Comparison of ENCODE assay signal across 24 cellular contexts in the genomic region with DNA sequence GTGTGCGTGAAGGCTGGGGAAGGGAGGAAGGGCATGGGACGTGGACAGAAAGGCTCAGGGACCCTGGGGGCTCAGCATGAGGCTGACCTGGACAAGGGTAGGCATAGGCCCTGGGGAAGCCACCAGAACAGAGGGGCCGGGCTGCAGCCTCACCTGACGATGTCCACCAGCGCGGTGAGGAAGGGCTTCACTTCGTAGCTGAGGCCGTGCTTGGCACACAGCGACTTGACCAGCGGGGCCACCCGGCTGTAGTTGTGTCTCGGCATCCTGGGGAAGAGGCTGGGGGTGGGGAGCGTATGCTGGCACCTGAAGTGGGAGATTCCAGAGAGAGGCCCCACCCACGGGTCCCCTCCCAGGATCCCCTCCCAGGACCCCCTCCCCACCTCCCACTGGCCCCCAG. TPM values are rescaled to one million over a fixed set of nuclear protein-coding genes. Genes with fewer than 3 reads are reported as not detected.
DNase-seq lines count a peak whose midpoint lies in the region; ATAC-seq, FAIRE-seq and TF ChIP-seq lines count a peak whose summit lies in the region.
"Had no signal": no experiment of that assay in that cellular context is flagged by ENCODE, and none has a peak within 500 bp of the region (broad histone marks: within the 10 kb centered on the region; RNA-seq: fewer than 3 reads in every experiment).

No MANE protein-coding gene starts in this region.

- intact Hi-C loops in A673 (cut with micrococcal nuclease; ENCODE audit: unreplicated experiment): loop anchor here (10.0 kb wide), 1 partner anchor 439 kb away; no protein-coding TSS in a partner anchor

- H2BK20ac ChIP-seq in H1 (ENCODE audit: low read length): no peak overlapping the region

- peaks cover 34% of the 10 kb centered on the region for H3K4me1 Mint-ChIP-seq in GM23338
- peaks cover 4% of the 10 kb centered on the region for H3K4me1 Mint-ChIP-seq in T-helper 2 cell treated with Interferon-gamma antibody and Interleukin-4, amounts not matched to agents 5 μg/mL and 100 μg/mL, for 36 hours (ENCODE audit: low read depth)

- H4K91ac ChIP-seq in H1 (replicated peaks; ENCODE audit: insufficient read length, low read length) (no peak overlapping the region), neuronal stem cell (ENCODE audit: low read depth, low read length, poor library complexity) (no peak overlapping the region)

- H3K79me1 ChIP-seq in H1 (ENCODE audit: low read depth, low read length): no peaks in the 10 kb centered on the region
- H3K79me1 ChIP-seq in neuronal stem cell (ENCODE audit: low read depth, low read length): peaks cover 6% of the 10 kb centered on the region

- CTCF ChIA-PET in H1 (lab: Charles Lee; ENCODE audit: partially characterized antibody) (interaction anchor here (0.5 to 10.9 kb wide), 8 partner anchors 8 to 743 kb away, joined by 3 to 172 read pairs (median 4); no protein-coding TSS in a partner anchor), A673 (lab: Charles Lee) (no interaction called here)

- no peak for TF ChIP-seq RAD21 in H1 (IDR thresholded peaks at IDR 0.05 in 1 of 2, conservative IDR thresholded peaks at IDR 0.05 in 1 of 2; ENCODE audit: low read depth in 2 of 2, low read length in 2 of 2)

- H3K27ac ChIP-seq in GM23338 (ENCODE audit: low read depth) (peak overlapping the region; percentile 45; the same call in 1 of the 2 replicates), OCI-LY1 (ENCODE audit: low read depth, low read length, poor library complexity, severe bottlenecking) (peak overlapping the region; percentile 45), H1 (ENCODE audit: low read depth, low read length) (no peak overlapping the region), neuronal stem cell (replicated peaks; ENCODE audit: low read length) (no peak overlapping the region), A673 (ENCODE audit: low read depth, low read length, poor library complexity, severe bottlenecking) (no peak overlapping the region)
- H3K27ac ChIP-seq: GM23248 had no signal

- H3K9me3 ChIP-seq in OCI-LY1 (ENCODE audit: low read length): no peaks in the 10 kb centered on the region
- no peaks in the 10 kb centered on the region for H3K9me3 ChIP-seq in H1 (ENCODE audit: insufficient read depth in 2 of 2, low read depth in 1 of 2, low read length in 1 of 2)
- H3K9me3 ChIP-seq in neuronal stem cell (replicated peaks in 1 of 2; ENCODE audit: control insufficient read depth in 2 of 2, insufficient read depth in 1 of 2, low read depth in 1 of 2, low read length in 2 of 2): no peaks in the 10 kb centered on the region
- no peaks in the 10 kb centered on the region for H3K9me3 ChIP-seq in A673 (ENCODE audit: low read depth, low read length, poor library complexity, severe bottlenecking)
- H3K9me3 ChIP-seq: BE2C had no signal

- peaks cover 3% of the 10 kb centered on the region; the same call in 1 of the 3 replicates for H3K36me3 Mint-ChIP-seq in GM23338 (ENCODE audit: low read depth)
- H3K36me3 Mint-ChIP-seq in T-helper 2 cell treated with Interferon-gamma antibody and Interleukin-4, amounts not matched to agents 5 μg/mL and 100 μg/mL, for 36 hours (ENCODE audit: low read depth): no peaks in the 10 kb centered on the region
- H3K36me3 Mint-ChIP-seq: CD4-positive, CD25-positive, alpha-beta regulatory T cell; CD8-positive, alpha-beta memory T cell had no signal

- no peak overlapping the region for H3K23ac ChIP-seq in H1 (ENCODE audit: insufficient read length)
- no peak overlapping the region for H3K23ac ChIP-seq in neuronal stem cell (ENCODE audit: low read depth, low read length, poor library complexity)

- H3K79me2 ChIP-seq in GM23338 (replicated peaks; ENCODE audit: insufficient read depth): no peaks in the 10 kb centered on the region
- no peaks in the 10 kb centered on the region for H3K79me2 ChIP-seq in OCI-LY1 (ENCODE audit: insufficient read depth, low read length)
- H3K79me2 ChIP-seq in H1 (ENCODE audit: control insufficient read depth in 1 of 2, insufficient read depth in 2 of 2, low read length in 2 of 2): no peaks in the 10 kb centered on the region

- no peak overlapping the region for H2BK15ac ChIP-seq in H1 (ENCODE audit: low read length)
- no peak overlapping the region for H2BK15ac ChIP-seq in neuronal stem cell (ENCODE audit: low read length)

- peaks cover 19% of the 10 kb centered on the region for H3K27me3 Mint-ChIP-seq in GM23338 (ENCODE audit: insufficient read depth, low read depth, poor library complexity)
- no peaks in the 10 kb centered on the region for H3K27me3 Mint-ChIP-seq in T-helper 2 cell treated with Interferon-gamma antibody and Interleukin-4, amounts not matched to agents 5 μg/mL and 100 μg/mL, for 36 hours (ENCODE audit: low read depth)
- H3K27me3 Mint-ChIP-seq: IgD-negative memory B cell had no signal

- H4K20me1 ChIP-seq in GM23338 (replicated peaks; ENCODE audit: insufficient read depth) (no peaks in the 10 kb centered on the region), OCI-LY1 (ENCODE audit: insufficient read depth, low read length) (no peaks in the 10 kb centered on the region), H1 (replicated peaks in 1 of 2; ENCODE audit: control insufficient read depth in 1 of 2, insufficient read depth in 2 of 2, low read length in 2 of 2) (peaks cover 0 to 3% of the 10 kb centered on the region in 2 experiments)

- peaks cover 1% of the 10 kb centered on the region; the same call in 1 of the 2 replicates for H3F3A ChIP-seq in GM23338 (replicated peaks; ENCODE audit: low read depth)
- no peaks in the 10 kb centered on the region for H3F3A ChIP-seq in OCI-LY1 (ENCODE audit: insufficient read depth, low read length)

- H2AK5ac ChIP-seq in H1 (ENCODE audit: low read depth, low read length) (no peak overlapping the region), neuronal stem cell (ENCODE audit: low read depth, low read length) (peak overlapping the region; percentile 68)

- H3K4me1 ChIP-seq in GM23338 (ENCODE audit: insufficient read depth) (peaks cover 21% of the 10 kb centered on the region), OCI-LY1 (ENCODE audit: insufficient read depth, low read length, severe bottlenecking) (peaks cover 57% of the 10 kb centered on the region), H1 (replicated peaks in 1 of 4; ENCODE audit: control insufficient read depth in 3 of 4, insufficient read depth in 4 of 4, low read length in 3 of 4) (peaks cover 5 to 17% (median 8%) of the 10 kb centered on the region in 4 experiments; a peak in 6 of 7 replicates), neuronal stem cell (ENCODE audit: control insufficient read depth in 2 of 2, insufficient read depth in 1 of 2, low read depth in 1 of 2, low read length in 2 of 2) (peaks cover 6 to 7% of the 10 kb centered on the region in 2 donors), A673 (ENCODE audit: insufficient read depth, low read length, poor library complexity, severe bottlenecking) (peaks cover 12% of the 10 kb centered on the region)
- H3K4me1 ChIP-seq: BE2C had no signal

- no peak for DNase-seq in GM23338 (ENCODE audit: low spot score)
- DNase-seq in H1 (ENCODE audit: low read depth in 1 of 2, low spot score in 2 of 2): no peak
- no peak for DNase-seq in neuronal stem cell (ENCODE audit: low spot score)
- no peak for DNase-seq in T-helper 2 cell treated with Interferon-gamma antibody and Interleukin-4, amounts not matched to agents 5 μg/mL and 100 μg/mL, for 36 hours (ENCODE audit: low spot score)
- DNase-seq in A673 (ENCODE audit: low spot score): no peak
- DNase-seq in GOT3 (lab: John Stamatoyannopoulos, UW): no peak
- DNase-seq: 8988T; BE2C; C1 segment of cervical spinal cord; CD4-positive, CD25-positive, alpha-beta regulatory T cell; CD8-positive, alpha-beta memory T cell; COR-L47; DMS 273 treated with DMSO at 0.1 percent for 48 hours; DMS53; DND-41; EL; GM23248; H9 had no signal

- H3K27me3 ChIP-seq in GM23338 (ENCODE audit: insufficient read depth): no peaks in the 10 kb centered on the region
- H3K27me3 ChIP-seq in OCI-LY1 (ENCODE audit: insufficient read depth, low read length): no peaks in the 10 kb centered on the region
- peaks cover 0 to 11% (median 8%) of the 10 kb centered on the region in 4 experiments; a peak in 5 of 7 replicates for H3K27me3 ChIP-seq in H1 (replicated peaks in 1 of 4; ENCODE audit: control insufficient read depth in 3 of 4, extremely low read depth in 1 of 4, insufficient read depth in 3 of 4, low read length in 3 of 4)
- peaks cover 0 to 3% (median 0%) of the 10 kb centered on the region in 3 experiments for H3K27me3 ChIP-seq in neuronal stem cell (ENCODE audit: control insufficient read depth in 3 of 3, insufficient read depth in 3 of 3, low read depth in 1 of 3, low read length in 3 of 3)
- H3K27me3 ChIP-seq in A673 (replicated peaks; ENCODE audit: insufficient read depth, low read depth, low read length, poor library complexity): no peaks in the 10 kb centered on the region
- H3K27me3 ChIP-seq: BE2C had no signal

- H3K4me3 ChIP-seq in GM23338: no peak overlapping the region
- no peak overlapping the region for H3K4me3 ChIP-seq in OCI-LY1 (ENCODE audit: low read depth, low read length, poor library complexity, severe bottlenecking)
- no peak overlapping the region for H3K4me3 ChIP-seq in H1 (ENCODE audit: extremely low read depth in 1 of 4, insufficient read depth in 2 of 4, low read depth in 3 of 4, low read length in 4 of 4)
- no peak overlapping the region for H3K4me3 ChIP-seq in neuronal stem cell (ENCODE audit: low read length in 2 of 2)
- H3K4me3 ChIP-seq in A673 (ENCODE audit: low read depth, low read length, poor library complexity, severe bottlenecking): no peak overlapping the region
- H3K4me3 ChIP-seq: GM12878, GM23248 had no signal

- H3K4me2 ChIP-seq in GM23338: no peak overlapping the region
- no peak overlapping the region for H3K4me2 ChIP-seq in OCI-LY1 (ENCODE audit: low read length)
- no peak overlapping the region for H3K4me2 ChIP-seq in H1 (ENCODE audit: insufficient read depth in 1 of 2, low read depth in 2 of 2, low read length in 2 of 2)
- no peak overlapping the region for H3K4me2 ChIP-seq in neuronal stem cell (ENCODE audit: insufficient read depth, low read length, poor library complexity, severe bottlenecking)

- no peaks in the 10 kb centered on the region for H3K23me2 ChIP-seq in H1 (ENCODE audit: low read depth, low read length)

- H3K9me2 ChIP-seq in GM23338 (ENCODE audit: insufficient read depth) (no peaks in the 10 kb centered on the region), OCI-LY1 (ENCODE audit: low read depth, low read length) (no peaks in the 10 kb centered on the region)

- TF ChIP-seq POLR2A in H1 (IDR thresholded peaks at IDR 0.05; ENCODE audit: control extremely low read depth in 1 of 2, low read depth in 2 of 2, low read length in 2 of 2): no peak

- TF ChIP-seq CTCF in GM23338 (conservative IDR thresholded peaks at IDR 0.05; ENCODE audit: low read depth in 2 of 2) (no peak), OCI-LY1 (IDR thresholded peaks at IDR 0.05; ENCODE audit: low read length) (no peak), H1 (IDR thresholded peaks at IDR 0.05; ENCODE audit: control extremely low read depth in 1 of 3, insufficient read depth in 1 of 3, low read depth in 1 of 3, low read length in 3 of 3) (no peak), A673 (conservative IDR thresholded peaks at IDR 0.05; ENCODE audit: low read depth, low read length) (no peak)

- FAIRE-seq in H1 (lab: Jason Lieb, UNC): no peak
- FAIRE-seq: GM12878, GM19239, HTR-8/SVneo had no signal

- no peak overlapping the region for H4K5ac ChIP-seq in H1 (ENCODE audit: insufficient read length, low read depth, low read length)

- no peak overlapping the region for H2BK120ac ChIP-seq in H1 (replicated peaks; ENCODE audit: low read depth, low read length)
- no peak overlapping the region for H2BK120ac ChIP-seq in neuronal stem cell (ENCODE audit: low read depth, low read length)

- H4K8ac ChIP-seq in H1 (ENCODE audit: extremely low read depth, insufficient read depth, low read length): no peak overlapping the region
- no peak overlapping the region for H4K8ac ChIP-seq in neuronal stem cell (ENCODE audit: low read depth, low read length)

- H3K4ac ChIP-seq in H1 (replicated peaks; ENCODE audit: insufficient read length, low read depth, low read length): no peak overlapping the region
- H3K4ac ChIP-seq in neuronal stem cell (ENCODE audit: low read length): no peak overlapping the region

- H3K36me3 ChIP-seq in GM23338 (ENCODE audit: insufficient read depth) (no peaks in the 10 kb centered on the region; the same call in 1 of the 2 replicates), OCI-LY1 (ENCODE audit: insufficient read depth, low read length) (peaks cover 4% of the 10 kb centered on the region; the same call in 1 of the 2 replicates), H1 (ENCODE audit: control insufficient read depth in 2 of 4, insufficient read depth in 4 of 4, low read length in 3 of 4) (peaks cover 0 to 4% (median 0%) of the 10 kb centered on the region in 4 experiments; a peak in 1 of 8 replicates), neuronal stem cell (replicated peaks in 1 of 2; ENCODE audit: control insufficient read depth in 2 of 2, insufficient read depth in 2 of 2, low read length in 2 of 2) (no peaks in the 10 kb centered on the region), A673 (ENCODE audit: insufficient read depth, low read length, poor library complexity, severe bottlenecking) (no peaks in the 10 kb centered on the region)
- H3K36me3 ChIP-seq: BE2C had no signal

- H3K9ac ChIP-seq in OCI-LY1 (ENCODE audit: low read length) (no peak overlapping the region), H1 (replicated peaks in 1 of 4; ENCODE audit: extremely low read depth in 1 of 4, low read depth in 3 of 4, low read length in 3 of 4) (no peak overlapping the region), neuronal stem cell (ENCODE audit: low read depth, low read length, poor library complexity) (no peak overlapping the region)
- H3K9ac ChIP-seq: GM23248 had no signal

- H3K9me3 Mint-ChIP-seq in GM23338: no peaks in the 10 kb centered on the region
- no peaks in the 10 kb centered on the region for H3K9me3 Mint-ChIP-seq in T-helper 2 cell treated with Interferon-gamma antibody and Interleukin-4, amounts not matched to agents 5 μg/mL and 100 μg/mL, for 36 hours
- H3K9me3 Mint-ChIP-seq: CD4-positive, CD25-positive, alpha-beta regulatory T cell; CD8-positive, alpha-beta memory T cell; H9; IgD-negative memory B cell had no signal

- H2AFZ ChIP-seq in GM23338 (no peak overlapping the region), OCI-LY1 (ENCODE audit: low read length) (no peak overlapping the region), H1 (ENCODE audit: low read length) (no peak overlapping the region), neuronal stem cell (ENCODE audit: low read length) (no peak overlapping the region)
- H2AFZ ChIP-seq: GM23248 had no signal

- ATAC-seq in GM23338: no peak
- ATAC-seq in GM19328 (IDR thresholded peaks at IDR 0.05; ENCODE audit: unreplicated experiment): no peak
- ATAC-seq: GM12878 had no signal

- TF ChIP-seq EP300 in H1 (IDR thresholded peaks at IDR 0.05; ENCODE audit: borderline replicate concordance in 1 of 2, low read depth in 2 of 2, low read length in 2 of 2): no peak

- H3K14ac ChIP-seq in H1 (ENCODE audit: insufficient read length) (no peak overlapping the region), neuronal stem cell (ENCODE audit: low read length) (no peak overlapping the region)

- no peak overlapping the region for H3K4me3 Mint-ChIP-seq in GM23338
- H3K4me3 Mint-ChIP-seq in T-helper 2 cell treated with Interferon-gamma antibody and Interleukin-4, amounts not matched to agents 5 μg/mL and 100 μg/mL, for 36 hours: no peak overlapping the region
- H3K4me3 Mint-ChIP-seq: CD4-positive, CD25-positive, alpha-beta regulatory T cell; CD8-positive, alpha-beta memory T cell; H9 had no signal

- 0 out of 2 replicates have a peak overlapping the region, but pooled peaks have one; percentile 49 for H2BK5ac ChIP-seq in H1 (ENCODE audit: low read depth, low read length)
- H2BK5ac ChIP-seq in neuronal stem cell (ENCODE audit: low read length): no peak overlapping the region

- 92% methylated on average over 13 of the region's 14 CpGs; no CpG with 5 or more reads in 1 of the 2 experiments for WGBS in H1 (ENCODE audit: extremely low coverage in 1 of 2, insufficient coverage in 1 of 2, insufficient read length in 1 of 2, insufficient replicate concordance in 2 of 2, low coverage in 1 of 2, low lambda C conversion rate in 2 of 2, missing lambda C conversion rate in 1 of 2), 2 experiments
- WGBS in neuronal stem cell (ENCODE audit: extremely low coverage in 2 of 2, insufficient read length in 2 of 2, insufficient replicate concordance in 1 of 2), 2 donors: no CpG with 5 or more reads among the region's 14 CpGs

- no peak overlapping the region for H3K56ac ChIP-seq in H1 (replicated peaks; ENCODE audit: insufficient read length, low read depth, low read length)

- POLR2A ChIA-PET in H1 (lab: Charles Lee; ENCODE audit: partially characterized antibody): interaction anchor here (0.9 to 3.1 kb wide), 3 partner anchors 9 to 90 kb away, joined by 3 to 15 read pairs (median 3); no protein-coding TSS in a partner anchor
- POLR2A ChIA-PET in A673 (lab: Charles Lee; ENCODE audit: low non-redundant PET): no interaction called here

- no TSS peak for BruUV-seq in A673 (replicated peaks; lab: Mats Ljungman, UMichigan)

- H2BK12ac ChIP-seq in H1 (ENCODE audit: low read depth, low read length) (0 out of 2 replicates have a peak overlapping the region, but pooled peaks have one; percentile 33), neuronal stem cell (ENCODE audit: low read length) (no peak overlapping the region)

- no peak overlapping the region for H3K27ac Mint-ChIP-seq in GM23338
- no peak overlapping the region for H3K27ac Mint-ChIP-seq in T-helper 2 cell treated with Interferon-gamma antibody and Interleukin-4, amounts not matched to agents 5 μg/mL and 100 μg/mL, for 36 hours
- H3K27ac Mint-ChIP-seq: CD4-positive, CD25-positive, alpha-beta regulatory T cell; CD8-positive, alpha-beta memory T cell; H9 had no signal

- H3K18ac ChIP-seq in H1 (ENCODE audit: extremely low read depth, low read length): no peak overlapping the region
- peak overlapping the region; percentile 27 for H3K18ac ChIP-seq in neuronal stem cell (ENCODE audit: low read length)

RNA-seq across cellular contexts. Expression of a gene that starts 15.6 kb away (rescaled TPM):
- total RNA-seq in GM23338 (2014; rRNA removed; shearing (Covaris generic)): 73.5 and 91.4 TPM in 2 replicates
- polyA plus RNA-seq in GM23338 (2016; fragmentation: Nextera tagmentation; extraction: Ambion mirVana) (44.4 and 44.6 TPM in 2 replicates), H1 (2011; rRNA removed) (76.3 and 113 TPM in 2 replicates)
- 40.2 and 43.8 TPM in 2 replicates for total RNA-seq in H1 (2021; fragmentation: NEBNext Ultra II Directional; extraction: Animal tissue kit (Norgen Biotek cat#: 25700))
- 75.7 TPM for polyA plus RNA-seq in H1 (2011; cell fraction: cytosol; rRNA removed)
- 349 TPM for polyA plus RNA-seq in H1 (2011; cell fraction: nucleus; rRNA removed)
- polyA plus RNA-seq in H1 (2012, experiment 1 of 2): 35.5 to 56.1 TPM (median 47.0 TPM) in 4 replicates
- 45.1 TPM for polyA plus RNA-seq in H1 (2012, experiment 2 of 2)
- polyA plus RNA-seq in H1 (2013, experiment 1 of 2): 69.5 TPM
- 71.8 TPM for polyA plus RNA-seq in H1 (2013, experiment 2 of 2)
- polyA minus RNA-seq in H1 (2011; rRNA and poly(A)+ RNA removed): 31.1 and 40.9 TPM in 2 replicates
- 34.5 TPM for polyA minus RNA-seq in H1 (2011; cell fraction: cytosol; rRNA and poly(A)+ RNA removed)
- polyA minus RNA-seq in H1 (2011; cell fraction: nucleus; rRNA and poly(A)+ RNA removed): 39.8 TPM
- 25.1 TPM for polyA plus RNA-seq in neuronal stem cell (2013, experiment 1 of 2)
- polyA plus RNA-seq in neuronal stem cell (2013, experiment 2 of 2): 25.6 TPM
- 23.3 and 28.1 TPM in 2 replicates for total RNA-seq in A673 (2021)

RNA-seq across cellular contexts. Expression of a gene that starts 41.7 kb away (rescaled TPM):
- total RNA-seq in GM23338 (2014; rRNA removed; shearing (Covaris generic)): 2.7 and 4.0 TPM in 2 replicates
- polyA plus RNA-seq in GM23338 (2016; fragmentation: Nextera tagmentation; extraction: Ambion mirVana): 3.4 and 3.9 TPM in 2 replicates
- total RNA-seq in H1 (2021; fragmentation: NEBNext Ultra II Directional; extraction: Animal tissue kit (Norgen Biotek cat#: 25700)): 5.7 and 6.8 TPM in 2 replicates
- 7.9 and 10.8 TPM in 2 replicates for polyA plus RNA-seq in H1 (2011; rRNA removed)
- polyA plus RNA-seq in H1 (2011; cell fraction: cytosol; rRNA removed): 7.0 TPM
- polyA plus RNA-seq in H1 (2011; cell fraction: nucleus; rRNA removed): 9.4 TPM
- polyA plus RNA-seq in H1 (2012, experiment 1 of 2): 5.8 to 13.8 TPM (median 7.0 TPM) in 4 replicates
- 62.0 TPM for polyA plus RNA-seq in H1 (2012, experiment 2 of 2)
- 4.5 TPM for polyA plus RNA-seq in H1 (2013, experiment 1 of 2)
- 6.3 TPM for polyA plus RNA-seq in H1 (2013, experiment 2 of 2)
- polyA minus RNA-seq in H1 (2011; rRNA and poly(A)+ RNA removed): 3.0 and 3.2 TPM in 2 replicates
- polyA minus RNA-seq in H1 (2011; cell fraction: cytosol; rRNA and poly(A)+ RNA removed): 6.1 TPM
- 4.5 TPM for polyA minus RNA-seq in H1 (2011; cell fraction: nucleus; rRNA and poly(A)+ RNA removed)
- polyA plus RNA-seq in neuronal stem cell (2013, experiment 1 of 2): 2.4 TPM
- polyA plus RNA-seq in neuronal stem cell (2013, experiment 2 of 2): 3.5 TPM
- total RNA-seq in A673 (2021): 21.9 and 26.9 TPM in 2 replicates
- total RNA-seq: CD4-positive, CD25-positive, alpha-beta regulatory T cell; GM12878 had no signal
- polyA plus RNA-seq: CD4-positive, CD25-positive, alpha-beta regulatory T cell; CD8-positive, alpha-beta memory T cell; IgD-negative memory B cell had no signal

RNA-seq across cellular contexts. Expression of a gene that starts 47.6 kb away (rescaled TPM):
- 354 and 392 TPM in 2 replicates for total RNA-seq in GM23338 (2014; rRNA removed; shearing (Covaris generic))
- polyA plus RNA-seq in GM23338 (2016; fragmentation: Nextera tagmentation; extraction: Ambion mirVana) (124 and 126 TPM in 2 replicates), H1 (2011; rRNA removed) (635 and 701 TPM in 2 replicates)
- 499 and 526 TPM in 2 replicates for total RNA-seq in H1 (2021; fragmentation: NEBNext Ultra II Directional; extraction: Animal tissue kit (Norgen Biotek cat#: 25700))
- polyA plus RNA-seq in H1 (2011; cell fraction: cytosol; rRNA removed): 497 TPM
- 671 TPM for polyA plus RNA-seq in H1 (2011; cell fraction: nucleus; rRNA removed)
- 387 to 431 TPM (median 414 TPM) in 4 replicates for polyA plus RNA-seq in H1 (2012, experiment 1 of 2)
- polyA plus RNA-seq in H1 (2012, experiment 2 of 2): 532 TPM
- 1,100 TPM for polyA plus RNA-seq in H1 (2013, experiment 1 of 2)
- 1,238 TPM for polyA plus RNA-seq in H1 (2013, experiment 2 of 2)
- polyA minus RNA-seq in H1 (2011; rRNA and poly(A)+ RNA removed): 977 and 989 TPM in 2 replicates
- polyA minus RNA-seq in H1 (2011; cell fraction: cytosol; rRNA and poly(A)+ RNA removed): 321 TPM
- polyA minus RNA-seq in H1 (2011; cell fraction: nucleus; rRNA and poly(A)+ RNA removed): 205 TPM
- polyA plus RNA-seq in neuronal stem cell (2013, experiment 1 of 2): 515 TPM
- polyA plus RNA-seq in neuronal stem cell (2013, experiment 2 of 2): 508 TPM
- 1,097 and 1,272 TPM in 2 replicates for total RNA-seq in A673 (2021)

RNA-seq across cellular contexts. Expression of a gene that starts 58.9 kb away (rescaled TPM):
- 103 and 119 TPM in 2 replicates for total RNA-seq in GM23338 (2014; rRNA removed; shearing (Covaris generic))
- polyA plus RNA-seq in GM23338 (2016; fragmentation: Nextera tagmentation; extraction: Ambion mirVana) (67.6 and 74.9 TPM in 2 replicates), H1 (2011; rRNA removed) (141 and 160 TPM in 2 replicates)
- 115 and 116 TPM in 2 replicates for total RNA-seq in H1 (2021; fragmentation: NEBNext Ultra II Directional; extraction: Animal tissue kit (Norgen Biotek cat#: 25700))
- 127 TPM for polyA plus RNA-seq in H1 (2011; cell fraction: cytosol; rRNA removed)
- polyA plus RNA-seq in H1 (2011; cell fraction: nucleus; rRNA removed): 141 TPM
- 83.3 to 97.8 TPM (median 90.8 TPM) in 4 replicates for polyA plus RNA-seq in H1 (2012, experiment 1 of 2)
- 40.1 TPM for polyA plus RNA-seq in H1 (2012, experiment 2 of 2)
- polyA plus RNA-seq in H1 (2013, experiment 1 of 2): 153 TPM
- 174 TPM for polyA plus RNA-seq in H1 (2013, experiment 2 of 2)
- 251 and 278 TPM in 2 replicates for polyA minus RNA-seq in H1 (2011; rRNA and poly(A)+ RNA removed)
- 150 TPM for polyA minus RNA-seq in H1 (2011; cell fraction: cytosol; rRNA and poly(A)+ RNA removed)
- polyA minus RNA-seq in H1 (2011; cell fraction: nucleus; rRNA and poly(A)+ RNA removed): 146 TPM
- 171 TPM for polyA plus RNA-seq in neuronal stem cell (2013, experiment 1 of 2)
- polyA plus RNA-seq in neuronal stem cell (2013, experiment 2 of 2): 174 TPM
- total RNA-seq in A673 (2021): 442 and 490 TPM in 2 replicates

Comparison
In these comparisons a context has a peak if more than half of its experiments do, and no peak if none do; other contexts are left out.
1. H3K27ac ChIP-seq: peak in GM23338 (single experiment) and OCI-LY1 (single experiment); none in H1 (single experiment), neuronal stem cell (single experiment) and A673 (single experiment).